Comparison of ENCODE assay signal across 8 cellular contexts in the genomic region with DNA sequence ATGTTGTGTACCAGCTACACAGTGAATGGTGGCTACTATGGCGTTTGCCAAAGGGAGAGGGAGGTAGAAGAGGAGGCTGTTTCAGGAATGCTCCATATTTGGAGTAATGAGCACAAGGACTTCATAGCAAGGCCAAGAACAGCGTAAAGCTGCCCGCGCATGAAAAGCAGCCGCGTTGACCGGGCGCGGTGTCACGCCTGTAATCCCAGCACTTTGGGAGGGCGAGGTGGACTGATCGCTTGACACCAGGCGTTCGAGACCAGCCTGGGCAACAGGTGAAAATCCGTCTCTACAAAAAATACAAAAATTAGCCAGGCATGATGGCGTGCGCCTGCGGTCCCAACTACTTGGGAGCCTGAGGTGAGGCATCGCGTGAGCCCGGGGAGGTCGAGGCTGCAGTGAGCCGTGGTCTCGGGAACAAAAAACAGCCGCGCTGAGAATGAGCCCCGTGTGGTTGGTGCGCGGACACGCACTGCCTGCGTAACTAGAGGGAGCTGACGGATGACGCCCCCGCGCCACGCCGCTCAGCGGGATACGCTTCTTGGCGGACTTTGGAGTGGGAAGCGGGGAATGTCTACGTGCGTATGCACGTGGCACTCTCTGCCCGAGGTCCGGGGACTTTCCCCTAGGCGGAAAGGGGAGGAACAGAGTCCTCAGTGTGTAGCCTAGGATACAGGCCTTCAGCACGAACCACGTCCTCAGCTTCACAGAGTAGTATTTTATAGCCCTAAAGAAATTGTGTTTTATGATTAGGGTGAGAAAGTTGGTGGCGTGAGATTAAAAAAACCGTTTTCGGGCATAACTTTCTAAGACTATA. TPM values are rescaled to one million over a fixed set of nuclear protein-coding genes. Genes with fewer than 3 reads are reported as not detected.
DNase-seq lines count a peak whose midpoint lies in the region; ATAC-seq and TF ChIP-seq lines count a peak whose summit lies in the region.

A gene (minus strand): TSS at position 693 of the 817 bp plus-strand sequence.

- no peaks in the 10 kb centered on the region; the same call in 1 of the 2 replicates for H3K79me2 ChIP-seq in KMS-11 (ENCODE audit: insufficient read depth, low read depth)

- H3K27ac ChIP-seq in KMS-11 (peak within 1 kb of the TSS; percentile 81), Peyer's patch (peak within 1 kb of the TSS; percentile 91 to 99 (median 94)), esophagus muscularis mucosa (replicated peaks in 1 of 4) (peak within 1 kb of the TSS; percentile 95 to 99 (median 98)), muscle layer of duodenum (ENCODE audit: low read length) (peak within 1 kb of the TSS; percentile 99)

- H3K4me3 Mint-ChIP-seq in activated T-cell treated with anti-CD3 and anti-CD28 coated beads, Interleukin-2, amount 50 U/mL, for 72 hours, result peak within 1 kb of the TSS; percentile 91 to 93

- H3K4me1 Mint-ChIP-seq in activated T-cell treated with anti-CD3 and anti-CD28 coated beads, Interleukin-2, amount 50 U/mL, for 72 hours (ENCODE audit: low read depth), result peaks cover 71% of the 10 kb centered on the region

- H3K4me1 ChIP-seq in KMS-11 (ENCODE audit: low read depth, poor library complexity, severe bottlenecking) (peaks cover 18% of the 10 kb centered on the region), Peyer's patch (peaks cover 0 to 38% (median 6%) of the 10 kb centered on the region in 4 donors), esophagus muscularis mucosa (peaks cover 43 to 53% (median 50%) of the 10 kb centered on the region in 4 donors), muscle layer of duodenum (ENCODE audit: control insufficient read depth in 1 of 2, insufficient read depth in 2 of 2, low read length in 2 of 2) (peaks cover 0 to 22% of the 10 kb centered on the region in 2 donors)

- peak within 1 kb of the TSS; percentile 75 for H3K9ac ChIP-seq in KMS-11

- peak within 1 kb of the TSS; percentile 46 for H3K4me3 ChIP-seq in KMS-11 (IDR thresholded peaks at IDR 0.05; ENCODE audit: insufficient read depth, low read depth, low read length)
- H3K4me3 ChIP-seq in Peyer's patch, result peak within 1 kb of the TSS; percentile 72 to 99 (median 86)
- H3K4me3 ChIP-seq in esophagus muscularis mucosa, result peak within 1 kb of the TSS; percentile 68 to 97 (median 82)
- H3K4me3 ChIP-seq in muscle layer of duodenum (ENCODE audit: low read depth in 1 of 2, low read length in 2 of 2), result peak within 1 kb of the TSS; percentile 79 to 88

- H3K27me3 ChIP-seq in KMS-11 (ENCODE audit: insufficient read depth, low read depth) (no peaks in the 10 kb centered on the region), Peyer's patch (no peaks in the 10 kb centered on the region), esophagus muscularis mucosa (no peaks in the 10 kb centered on the region), muscle layer of duodenum (ENCODE audit: low read depth, low read length) (no peaks in the 10 kb centered on the region)

- peak within 1 kb of the TSS; percentile 84 for H3K4me2 ChIP-seq in KMS-11

- H4K20me1 ChIP-seq in KMS-11 (ENCODE audit: insufficient read depth), result no peaks in the 10 kb centered on the region

- H3K36me3 Mint-ChIP-seq in activated T-cell treated with anti-CD3 and anti-CD28 coated beads, Interleukin-2, amount 50 U/mL, for 72 hours (ENCODE audit: insufficient read depth in 2 of 2), result peaks cover 4 to 5% of the 10 kb centered on the region in 2 donors

- H3K36me3 ChIP-seq in KMS-11 (ENCODE audit: insufficient read depth) (no peaks in the 10 kb centered on the region), Peyer's patch (peaks cover 0 to 6% (median 0%) of the 10 kb centered on the region in 3 donors), esophagus muscularis mucosa (peaks cover 0 to 20% (median 9%) of the 10 kb centered on the region in 4 donors), muscle layer of duodenum (ENCODE audit: control insufficient read depth in 1 of 2, insufficient read depth in 2 of 2, low read length in 2 of 2) (peaks cover 8 to 14% of the 10 kb centered on the region in 2 donors)

- peak within 1 kb of the TSS; percentile 65 for H2AFZ ChIP-seq in KMS-11 (ENCODE audit: low read depth)

- DNase-seq in DMS153 treated with DMSO at 0.1 percent for 48 hours (lab: John Stamatoyannopoulos, UW; ENCODE audit: unreplicated experiment) (peak; percentile 93), Peyer's patch (peak; percentile 92 to 97 (median 96)), esophagus muscularis mucosa (ENCODE audit: extremely low spot score) (peak; percentile 99)
- peak; percentile 92 to 96 for DNase-seq in activated T-cell treated with anti-CD3 and anti-CD28 coated beads, Interleukin-2, amount 50 U/mL, for 72 hours
- DNase-seq in stimulated activated CD8-positive, alpha-beta memory T cell treated with anti-CD3 and anti-CD28 coated beads, Interleukin-7, amount 100 ng/mL, for 4 hours (ENCODE audit: low read depth in 2 of 2), result peak; percentile 92 to 94

- H3K9me3 ChIP-seq in Peyer's patch, result no peaks in the 10 kb centered on the region
- no peaks in the 10 kb centered on the region for H3K9me3 ChIP-seq in esophagus muscularis mucosa
- no peaks in the 10 kb centered on the region for H3K9me3 ChIP-seq in muscle layer of duodenum (ENCODE audit: control insufficient read depth in 1 of 2, low read length in 2 of 2)

- no peaks in the 10 kb centered on the region for H3K9me3 Mint-ChIP-seq in activated T-cell treated with anti-CD3 and anti-CD28 coated beads, Interleukin-2, amount 50 U/mL, for 72 hours

- peak within 1 kb of the TSS; percentile 100 for H3K27ac Mint-ChIP-seq in activated T-cell treated with anti-CD3 and anti-CD28 coated beads, Interleukin-2, amount 50 U/mL, for 72 hours

- no peak for TF ChIP-seq CTCF in KMS-11 (conservative IDR thresholded peaks at IDR 0.05; ENCODE audit: low read depth, low read length)
- peak in 3 of 6 experiments; percentile 59 to 71 (median 64) for TF ChIP-seq CTCF in Peyer's patch (IDR thresholded peaks at IDR 0.05)
- peak in 2 of 3 experiments; percentile 41 to 53 for TF ChIP-seq CTCF in esophagus muscularis mucosa (IDR thresholded peaks at IDR 0.05)

- TF ChIP-seq POLR2A in Peyer's patch (IDR thresholded peaks at IDR 0.05), result peak; percentile 70 to 88
- peak; percentile 58 for TF ChIP-seq POLR2A in esophagus muscularis mucosa (IDR thresholded peaks at IDR 0.05; ENCODE audit: low read depth)

- peak; percentile 80 for ATAC-seq in GM21737 (IDR thresholded peaks at IDR 0.05; ENCODE audit: unreplicated experiment)
- ATAC-seq in activated T-cell treated with anti-CD3 and anti-CD28 coated beads, Interleukin-2, amount 50 U/mL, for 72 hours (replicated peaks in 1 of 2), result peak; percentile 95 to 96

- 1% methylated on average over 34 of the region's 52 CpGs for WGBS in esophagus muscularis mucosa

- peaks cover 4% of the 10 kb centered on the region for H3K27me3 Mint-ChIP-seq in activated T-cell treated with anti-CD3 and anti-CD28 coated beads, Interleukin-2, amount 50 U/mL, for 72 hours (ENCODE audit: low read depth)

- peak; percentile 97 for TF ChIP-seq EP300 in esophagus muscularis mucosa (IDR thresholded peaks at IDR 0.05)

- intact Hi-C loops in esophagus muscularis mucosa (cut with DNase I), result loop anchor here (2.0 kb wide), 2 partner anchors 33 to 71 kb away; no protein-coding TSS in a partner anchor

RNA-seq across cellular contexts. Expression of the gene that starts here (rescaled TPM):
- total RNA-seq in Peyer's patch (1,000 to 10,000 TPM in 3 of 4 donors, not detected in 1; 1,673 to 3,824 (median 2,659) TPM), esophagus muscularis mucosa (1,000 to 10,000 TPM; 1,899 to 6,162 (median 2,510) TPM)
- total RNA-seq in activated T-cell treated with anti-CD3 and anti-CD28 coated beads, Interleukin-2, amount 50 U/mL, for 72 hours, result 1,000 to 10,000 TPM; 5,353 to 9,709 TPM

Comparison
In these comparisons a context has a peak if more than half of its experiments do, and no peak if none do; other contexts are left out.
1. Peak in every context shown above with its lines: DNase-seq, ATAC-seq, H3K4me3 ChIP-seq and H3K27ac ChIP-seq.